ENCODE assay signal across 12 cellular contexts in the genomic region with DNA sequence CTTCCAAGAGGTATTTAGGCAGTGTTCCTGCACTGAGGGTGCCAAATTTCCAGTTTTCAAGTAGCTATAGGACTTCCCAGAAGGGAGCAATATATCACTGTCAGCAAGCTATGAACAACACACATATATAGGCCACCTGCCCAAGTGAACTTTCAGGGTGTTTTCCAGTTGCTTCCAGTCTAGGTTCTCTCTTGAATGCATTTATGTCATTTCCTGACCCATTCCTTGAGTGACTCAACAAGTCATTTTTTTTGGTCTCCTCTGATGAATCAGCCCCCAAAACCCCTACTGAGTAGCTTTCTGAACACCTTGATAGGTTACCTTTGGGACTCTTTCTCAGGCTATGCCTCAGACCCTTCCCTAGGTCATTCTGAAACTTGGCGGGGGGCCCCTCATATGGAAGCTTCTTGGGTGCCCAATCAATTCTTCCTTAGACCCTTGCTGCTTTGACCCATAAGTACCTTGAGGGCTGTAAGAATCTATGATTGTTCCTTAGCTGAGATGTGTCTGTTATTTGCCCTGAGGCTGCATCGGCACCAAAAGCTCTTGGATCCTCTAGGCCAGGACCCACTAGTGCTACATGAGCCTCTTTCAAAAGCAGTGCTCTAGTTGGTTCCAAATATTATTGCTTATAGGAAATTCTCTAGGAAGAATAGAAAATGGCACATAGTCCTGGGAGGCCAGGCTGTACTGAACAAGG. TPM values are rescaled to one million over a fixed set of nuclear protein-coding genes. Genes with fewer than 3 reads are reported as not detected.
DNase-seq lines count a peak whose midpoint lies in the region; ATAC-seq, FAIRE-seq and TF ChIP-seq lines count a peak whose summit lies in the region.
"Had no signal": no experiment of that assay in that cellular context is flagged by ENCODE, and none has a peak within 500 bp of the region (broad histone marks: within the 10 kb centered on the region; RNA-seq: fewer than 3 reads in every experiment).

No MANE protein-coding gene starts in this region.

- H3K23ac ChIP-seq in IMR-90 (ENCODE audit: low read depth, low read length) = no peak overlapping the region

- H3K36me3 ChIP-seq in IMR-90 (ENCODE audit: control insufficient read depth, insufficient read depth, low read length) (peaks cover 10% of the 10 kb centered on the region), brain microvascular endothelial cell (replicated peaks) (peaks cover 3% of the 10 kb centered on the region)

- peak; percentile 92 to 94 for ATAC-seq in activated naive CD4-positive, alpha-beta T cell treated with anti-CD3 and anti-CD28 coated beads, Interleukin-2, amount 50 U/mL, for 72 hours
- ATAC-seq in IMR-90 (ENCODE audit: low read depth) (no peak), esophagus mucosa (peak; percentile 80)

- WGBS in IMR-90 (ENCODE audit: extremely low coverage in 2 of 2, insufficient read length in 1 of 2), 2 experiments = no CpG with 5 or more reads among the region's 2 CpGs

- dilution Hi-C loops in IMR-90 (cut with HindIII; ENCODE audit: low sequenced_read_pairs, unreplicated experiment) = no loop called here

- H3K14ac ChIP-seq in IMR-90 (replicated peaks; ENCODE audit: low read depth, low read length) = no peak overlapping the region

- TF ChIP-seq CTCF in IMR-90 (conservative IDR thresholded peaks at IDR 0.05; ENCODE audit: low read depth, low read length) (no peak), dorsolateral prefrontal cortex (IDR thresholded peaks at IDR 0.05 in 54 of 56, conservative IDR thresholded peaks at IDR 0.05 in 2 of 56; ENCODE audit: low read depth in 1 of 56, partially characterized antibody in 56 of 56) (no peak), brain microvascular endothelial cell (IDR thresholded peaks at IDR 0.05; ENCODE audit: low read depth, low read length, missing control alignments) (no peak)

- H3K4me2 ChIP-seq in IMR-90 (ENCODE audit: low read depth, low read length) = no peak overlapping the region

- H2AFZ ChIP-seq in IMR-90 (replicated peaks; ENCODE audit: low read length, poor library complexity) = no peak overlapping the region

- H3K9me3 Mint-ChIP-seq in activated naive CD4-positive, alpha-beta T cell treated with anti-CD3 and anti-CD28 coated beads, Interleukin-2, amount 50 U/mL, for 72 hours = no peaks in the 10 kb centered on the region
- H3K9me3 Mint-ChIP-seq: CD4-positive, alpha-beta T cell; naive B cell had no signal

- H3K79me1 ChIP-seq in IMR-90 (ENCODE audit: low read depth in 1 of 2, low read length in 2 of 2) = peaks cover 4 to 10% of the 10 kb centered on the region in 2 experiments; a peak in 1 of 4 replicates

- H3K9ac ChIP-seq in IMR-90 (ENCODE audit: low read depth, low read length) = no peak overlapping the region

- FAIRE-seq in urothelium cell line (lab: Jason Lieb, UNC) = no peak

- H3K9me1 ChIP-seq in IMR-90 (ENCODE audit: insufficient read depth, low read length) = peaks cover 13% of the 10 kb centered on the region

- in situ Hi-C loops in IMR-90 (cut with MboI; ENCODE audit: low sequenced_read_pairs) (no loop called here), brain microvascular endothelial cell (cut with HindIII; ENCODE audit: low pct_ligation_motif_present, low sequenced_read_pairs) (no loop called here)

- no peak overlapping the region; the same call in 1 of the 2 replicates for H4K5ac ChIP-seq in IMR-90 (ENCODE audit: low read depth, low read length)

- peak overlapping the region; percentile 57; the same call in 1 of the 3 replicates for H2BK15ac ChIP-seq in IMR-90 (ENCODE audit: low read depth, low read length)

- no peak overlapping the region for H3K18ac ChIP-seq in IMR-90 (ENCODE audit: low read depth, low read length)

- DNase-seq in activated naive CD4-positive, alpha-beta T cell treated with anti-CD3 and anti-CD28 coated beads, Interleukin-2, amount 50 U/mL, for 72 hours (ENCODE audit: low spot score in 2 of 2) = peak in 1 of 2 donors; percentile 68
- DNase-seq in activated naive CD4-positive, alpha-beta T cell (lab: John Stamatoyannopoulos, UW) = no peak
- DNase-seq in IMR-90 (peak; percentile 50), urothelium cell line (ENCODE audit: low spot score) (peak; percentile 9), SIG-M5 (lab: John Stamatoyannopoulos, UW) (no peak), dorsolateral prefrontal cortex (no peak), brain microvascular endothelial cell (no peak)
- DNase-seq: CD4-positive, alpha-beta T cell; naive B cell; NCI-H524 treated with DMSO at 0.1 percent for 48 hours had no signal

- peak overlapping the region; percentile 81 to 97 for H3K27ac Mint-ChIP-seq in activated naive CD4-positive, alpha-beta T cell treated with anti-CD3 and anti-CD28 coated beads, Interleukin-2, amount 50 U/mL, for 72 hours
- H3K27ac Mint-ChIP-seq: CD4-positive, alpha-beta T cell had no signal

- no peak overlapping the region for H2AK5ac ChIP-seq in IMR-90 (ENCODE audit: low read depth, low read length)

- POLR2A ChIA-PET in IMR-90 (lab: Charles Lee; ENCODE audit: unreplicated experiment) = no interaction called here

- no peaks in the 10 kb centered on the region for H3K9me3 ChIP-seq in IMR-90 (ENCODE audit: control insufficient read depth, insufficient read depth, low read length)

- H3K4me3 ChIP-seq in IMR-90 (ENCODE audit: insufficient read depth, low read depth, low read length) (no peak overlapping the region), dorsolateral prefrontal cortex (no peak overlapping the region), brain microvascular endothelial cell (ENCODE audit: low read depth, low read length) (no peak overlapping the region)

- no peaks in the 10 kb centered on the region for H4K20me1 ChIP-seq in IMR-90 (ENCODE audit: insufficient read depth, low read length)

- no peak overlapping the region for H3K56ac ChIP-seq in IMR-90 (ENCODE audit: extremely low read depth, insufficient read depth, low read length)

- no peak overlapping the region for H4K8ac ChIP-seq in IMR-90 (ENCODE audit: low read depth in 2 of 2, low read length in 2 of 2)

- intact Hi-C loops in IMR-90 (cut with micrococcal nuclease) (no loop called here), dorsolateral prefrontal cortex (cut with DNase I) (no loop called here)

- H3K27me3 ChIP-seq in IMR-90 (ENCODE audit: control insufficient read depth, insufficient read depth, low read length) (no peaks in the 10 kb centered on the region), dorsolateral prefrontal cortex (no peaks in the 10 kb centered on the region), brain microvascular endothelial cell (replicated peaks) (no peaks in the 10 kb centered on the region)

- H4K91ac ChIP-seq in IMR-90 (ENCODE audit: insufficient read depth, low read depth, low read length) = no peak overlapping the region

- CTCF ChIA-PET in IMR-90 (lab: Yijun Ruan, JAX) = interaction anchor here (1.2 kb wide), 2 partner anchors 50 to 102 kb away, joined by 3 read pairs; no protein-coding TSS in a partner anchor

- H2BK120ac ChIP-seq in IMR-90 (ENCODE audit: low read depth, low read length) = no peak overlapping the region

- TF ChIP-seq POLR2A in IMR-90 (IDR thresholded peaks at IDR 0.05; ENCODE audit: low read depth, low read length) = no peak

- BruUV-seq in IMR-90 (replicated peaks; lab: Mats Ljungman, UMichigan) = no TSS peak

- peak overlapping the region; percentile 49; the same call in 1 of the 2 replicates for H2BK20ac ChIP-seq in IMR-90 (ENCODE audit: low read depth, low read length)

- no peak overlapping the region for H3K27ac ChIP-seq in IMR-90 (ENCODE audit: insufficient read depth, low read length)
- H3K27ac ChIP-seq in dorsolateral prefrontal cortex = no peak overlapping the region
- H3K27ac ChIP-seq in brain microvascular endothelial cell = no peak overlapping the region

- peaks cover 7% of the 10 kb centered on the region for H3K4me1 ChIP-seq in IMR-90 (ENCODE audit: control insufficient read depth, insufficient read depth, low read length)

- 0 out of 2 replicates have a peak overlapping the region, but pooled peaks have one; percentile 52 for H3K4ac ChIP-seq in IMR-90 (ENCODE audit: low read depth, low read length)

- no peak overlapping the region for H2BK5ac ChIP-seq in IMR-90 (ENCODE audit: low read depth, low read length, poor library complexity, severe bottlenecking)

- no peak for TF ChIP-seq RAD21 in IMR-90 (IDR thresholded peaks at IDR 0.05; ENCODE audit: low read length)

- H3K36me3 Mint-ChIP-seq in activated naive CD4-positive, alpha-beta T cell treated with anti-CD3 and anti-CD28 coated beads, Interleukin-2, amount 50 U/mL, for 72 hours = peaks cover 3 to 13% of the 10 kb centered on the region in 2 donors

- H2AK9ac ChIP-seq in IMR-90 (replicated peaks; ENCODE audit: low read depth, low read length, poor library complexity) = no peak overlapping the region

TF ChIP-seq in IMR-90, 13 proteins besides CTCF, POLR2A, EP300 and RAD21 (continues in another document):
- TF ChIP-seq, protein P1, sequence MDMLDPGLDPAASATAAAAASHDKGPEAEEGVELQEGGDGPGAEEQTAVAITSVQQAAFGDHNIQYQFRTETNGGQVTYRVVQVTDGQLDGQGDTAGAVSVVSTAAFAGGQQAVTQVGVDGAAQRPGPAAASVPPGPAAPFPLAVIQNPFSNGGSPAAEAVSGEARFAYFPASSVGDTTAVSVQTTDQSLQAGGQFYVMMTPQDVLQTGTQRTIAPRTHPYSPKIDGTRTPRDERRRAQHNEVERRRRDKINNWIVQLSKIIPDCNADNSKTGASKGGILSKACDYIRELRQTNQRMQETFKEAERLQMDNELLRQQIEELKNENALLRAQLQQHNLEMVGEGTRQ (IDR thresholded peaks at IDR 0.05; ENCODE audit: low read depth, low read length) = no peak
- TF ChIP-seq RFX5 (IDR thresholded peaks at IDR 0.05; ENCODE audit: low read depth, low read length) (no peak), MXI1 (IDR thresholded peaks at IDR 0.05; ENCODE audit: borderline replicate concordance, low read depth, low read length) (no peak), FOS (IDR thresholded peaks at IDR 0.05; ENCODE audit: low read depth, low read length) (no peak), MAFK (IDR thresholded peaks at IDR 0.05; ENCODE audit: low read depth, low read length) (no peak)

RNA-seq across cellular contexts. Expression of gene DNAJB5, which starts 12.4 kb away (rescaled TPM):
- 10 to 100 TPM in 1 of 2 donors, 1 to 10 TPM in 1; 9.3 to 42.5 TPM for total RNA-seq in activated naive CD4-positive, alpha-beta T cell treated with anti-CD3 and anti-CD28 coated beads, Interleukin-2, amount 50 U/mL, for 72 hours
- total RNA-seq in IMR-90 (2012; rRNA removed) = 11.7 and 14.9 TPM in 2 replicates
- polyA plus RNA-seq in IMR-90 (2012; rRNA removed) = 9.9 and 11.4 TPM in 2 replicates
- 6.4 and 9.0 TPM in 2 replicates for polyA plus RNA-seq in IMR-90 (2012; cell fraction: cytosol; rRNA removed)
- 3.5 and 4.0 TPM in 2 replicates for polyA plus RNA-seq in IMR-90 (2012; cell fraction: nucleus; rRNA removed; ENCODE audit: low replicate concordance)
- 3.4 TPM for total RNA-seq in esophagus mucosa
- total RNA-seq in dorsolateral prefrontal cortex = 10 to 100 TPM in 107 of 120 experiments, 1 to 10 TPM in 13; 7.7 to 33.7 (median 13.4) TPM

RNA-seq across cellular contexts. Expression of gene PHF24, which starts 43.9 kb away (rescaled TPM):
- under 1 TPM; 0.06 to 0.09 TPM for total RNA-seq in activated naive CD4-positive, alpha-beta T cell treated with anti-CD3 and anti-CD28 coated beads, Interleukin-2, amount 50 U/mL, for 72 hours
- total RNA-seq in IMR-90 (2012; rRNA removed) = not detected in 2 replicates
- 0.02 TPM in 1 of 2 replicates, not detected in the other for polyA plus RNA-seq in IMR-90 (2012; rRNA removed)
- polyA plus RNA-seq in IMR-90 (2012; cell fraction: cytosol; rRNA removed) = not detected in 2 replicates
- polyA plus RNA-seq in IMR-90 (2012; cell fraction: nucleus; rRNA removed; ENCODE audit: low replicate concordance) = not detected in 2 replicates
- 0.48 TPM for total RNA-seq in esophagus mucosa
- total RNA-seq in dorsolateral prefrontal cortex = 100 to 1,000 TPM in 103 of 120 experiments, 10 to 100 TPM in 17; 40.2 to 234 (median 146) TPM
- total RNA-seq: CD4-positive, alpha-beta T cell; T-helper 1 cell treated with Interleukin-12 subunit alpha and Interleukin-12 subunit beta and Interleukin-4 antibody, amounts not matched to agents 30 ng/mL and 1 ng/mL, for 36 hours had no signal

Comparison
In these comparisons a context has a peak if more than half of its experiments do, and no peak if none do; other contexts are left out.
1. DNase-seq: peak in IMR-90 (single experiment) and urothelium cell line (single experiment); none in activated naive CD4-positive, alpha-beta T cell (0 of 4), SIG-M5 (single experiment), dorsolateral prefrontal cortex (0 of 10) and brain microvascular endothelial cell (single experiment).
2. RNA of gene PHF24, which starts 43.9 kb away (total RNA-seq): 40.2 to 234 TPM in dorsolateral prefrontal cortex; 0.48 TPM in esophagus mucosa (single experiment), 0.06 to 0.09 TPM in activated naive CD4-positive, alpha-beta T cell treated with anti-CD3 and anti-CD28 coated beads, Interleukin-2, amount 50 U/mL, for 72 hours and not detected in IMR-90; every median in the first group is over 10 times any median in the second.